ENCODE assay signal across 16 cellular contexts in the genomic region with DNA sequence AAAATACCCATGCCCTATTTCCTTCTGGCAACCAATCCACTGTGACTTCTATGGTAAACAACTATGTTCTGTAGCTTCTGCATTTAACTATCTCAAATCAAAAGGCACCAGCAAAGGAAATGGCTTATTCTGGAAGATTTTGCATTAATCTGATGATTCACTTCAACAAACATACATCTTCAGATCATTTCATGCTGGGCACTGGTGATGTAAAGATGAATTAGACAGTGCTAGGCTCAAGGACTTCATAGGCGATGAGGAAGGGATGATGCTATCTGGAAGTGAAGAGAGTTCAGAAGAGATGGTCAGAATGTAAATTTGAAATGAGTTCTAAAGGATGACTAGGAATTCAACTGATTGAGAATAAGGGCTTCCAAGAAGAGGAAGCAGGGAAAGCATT.
DNase-seq lines count a peak whose midpoint lies in the region; ATAC-seq and TF ChIP-seq lines count a peak whose summit lies in the region.
"Had no signal": no experiment of that assay in that cellular context is flagged by ENCODE, and none has a peak within 500 bp of the region (broad histone marks: within the 10 kb centered on the region; RNA-seq: fewer than 3 reads in every experiment).

No MANE protein-coding gene starts in this region.

- no peaks in the 10 kb centered on the region for H3K79me2 ChIP-seq in mammary epithelial cell (ENCODE audit: insufficient read depth, low read length)

- no peak overlapping the region for H3K27ac ChIP-seq in mammary epithelial cell (ENCODE audit: insufficient read depth, low read depth, low read length)
- H3K27ac ChIP-seq: 22Rv1, C4-2B, KMS-11 had no signal

- TF ChIP-seq CTCF in astrocyte of the spinal cord (IDR thresholded peaks at IDR 0.05; ENCODE audit: low read depth, low read length), result no peak
- TF ChIP-seq CTCF in fibroblast of mammary gland (conservative IDR thresholded peaks at IDR 0.05; ENCODE audit: control insufficient read depth, insufficient read depth, low read depth, low read length), result no peak
- no peak for TF ChIP-seq CTCF in mammary epithelial cell (conservative IDR thresholded peaks at IDR 0.05 in 1 of 2, IDR thresholded peaks at IDR 0.05 in 1 of 2; ENCODE audit: extremely low read depth in 1 of 2, insufficient read depth in 1 of 2, low read depth in 1 of 2, low read length in 2 of 2)

- H3K4me3 ChIP-seq in astrocyte of the spinal cord (ENCODE audit: low read depth, low read length) (no peak overlapping the region), fibroblast of mammary gland (ENCODE audit: control insufficient read depth, low read depth, low read length) (no peak overlapping the region), mammary epithelial cell (replicated peaks in 1 of 3; ENCODE audit: insufficient read depth in 1 of 3, low read depth in 2 of 3, low read length in 3 of 3) (no peak overlapping the region)

- ATAC-seq in HG02852 (IDR thresholded peaks at IDR 0.05; ENCODE audit: unreplicated experiment) (no peak), HG03280 (IDR thresholded peaks at IDR 0.05; ENCODE audit: unreplicated experiment) (no peak)
- ATAC-seq: CD8-positive, alpha-beta T cell; HCT116; HepG2 had no signal

- intact Hi-C loops in mammary epithelial cell (cut with micrococcal nuclease), result no loop called here

- H4K20me1 ChIP-seq in mammary epithelial cell (ENCODE audit: insufficient read depth, low read length), result no peaks in the 10 kb centered on the region

- CTCF ChIA-PET in mammary epithelial cell (lab: Charles Lee; ENCODE audit: low non-redundant PET), result no interaction called here

- H3K4me1 ChIP-seq in mammary epithelial cell (ENCODE audit: insufficient read depth, low read length), result no peaks in the 10 kb centered on the region
- H3K4me1 ChIP-seq: BE2C had no signal

- BruUV-seq in mammary epithelial cell (replicated peaks; lab: Mats Ljungman, UMichigan), result no TSS peak

- DNase-seq in DMS53 (lab: John Stamatoyannopoulos, UW), result peak; percentile 17
- no peak for DNase-seq in DMS53 treated with DMSO at 0.1 percent for 48 hours (lab: John Stamatoyannopoulos, UW; ENCODE audit: unreplicated experiment)
- peak; percentile 8 for DNase-seq in astrocyte of the spinal cord (ENCODE audit: low read depth, low spot score)
- peak; percentile 4 for DNase-seq in fibroblast of mammary gland (ENCODE audit: low read depth)
- DNase-seq in mammary epithelial cell, result no peak
- DNase-seq in hepatic stellate cell (ENCODE audit: low spot score), result no peak
- DNase-seq: BE2C; CD8-positive, alpha-beta T cell; COR-L47 had no signal

- H3K27me3 ChIP-seq in mammary epithelial cell (ENCODE audit: insufficient read depth, low read length), result no peaks in the 10 kb centered on the region
- H3K27me3 ChIP-seq: BE2C had no signal

- H3K9ac ChIP-seq in mammary epithelial cell (ENCODE audit: insufficient read depth, low read length), result no peak overlapping the region
- H3K9ac ChIP-seq: KMS-11 had no signal

- in situ Hi-C loops in astrocyte of the spinal cord (cut with HindIII; ENCODE audit: low sequenced_read_pairs), result no loop called here
- in situ Hi-C loops in mammary epithelial cell (cut with MboI; ENCODE audit: low sequenced_read_pairs in 2 of 2), result no loop called here

- H3K4me2 ChIP-seq in mammary epithelial cell (ENCODE audit: insufficient read depth, low read depth, low read length), result no peak overlapping the region
- H3K4me2 ChIP-seq: KMS-11 had no signal

- H3K9me3 ChIP-seq in mammary epithelial cell (replicated peaks; ENCODE audit: insufficient read depth, low read length), result no peaks in the 10 kb centered on the region
- H3K9me3 ChIP-seq: BE2C had no signal

- 100% methylated on average over 1 of the region's 1 CpG for WGBS in mammary epithelial cell (ENCODE audit: low coverage, missing lambda C conversion rate)

- dilution Hi-C loops in mammary epithelial cell (cut with HindIII; ENCODE audit: low sequenced_read_pairs), result no loop called here

- no peaks in the 10 kb centered on the region for H3K36me3 ChIP-seq in mammary epithelial cell (ENCODE audit: insufficient read depth, low read length)

- H2AFZ ChIP-seq in mammary epithelial cell (ENCODE audit: low read depth, low read length), result no peak overlapping the region

Comparison
In these comparisons a context has a peak if more than half of its experiments do, and no peak if none do; other contexts are left out.
1. DNase-seq: peak in DMS53 (single experiment), astrocyte of the spinal cord (single experiment) and fibroblast of mammary gland (single experiment); none in DMS53 treated with DMSO at 0.1 percent for 48 hours (single experiment), mammary epithelial cell (single experiment) and hepatic stellate cell (single experiment).